7 cellular contexts compared by ENCODE assay signal in the genomic region with DNA sequence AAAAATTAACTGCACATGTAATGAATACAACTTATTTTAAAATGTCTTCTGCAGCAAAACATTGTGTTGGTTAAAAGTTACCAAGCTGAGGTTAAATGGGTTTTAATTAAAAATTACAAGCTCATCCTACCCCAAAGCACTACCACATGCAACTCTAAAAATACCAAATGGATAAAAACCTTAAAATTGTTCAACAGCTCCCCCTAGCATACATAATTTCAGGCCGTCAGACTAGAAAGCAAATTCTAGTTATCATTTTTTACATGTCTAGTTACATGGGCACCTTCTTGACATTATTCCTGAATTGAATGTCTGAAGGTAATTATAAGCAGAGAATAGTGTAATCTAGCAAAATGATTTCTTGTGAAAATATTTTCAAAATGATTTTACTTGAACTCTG.
DNase-seq lines count a peak whose midpoint lies in the region; ATAC-seq and TF ChIP-seq lines count a peak whose summit lies in the region.

No MANE protein-coding gene starts in this region.

- 13 to 24% methylated on average over 1 of the region's 1 CpG for WGBS in sigmoid colon, 2 donors

- no peaks in the 10 kb centered on the region for H3K36me3 ChIP-seq in sigmoid colon
- H3K36me3 ChIP-seq in CD8-positive, alpha-beta T cell (ENCODE audit: insufficient read depth, low read length) = no peaks in the 10 kb centered on the region

- H3K4me1 Mint-ChIP-seq in activated CD8-positive, alpha-beta T cell treated with anti-CD3 and anti-CD28 coated beads for 36 hours (ENCODE audit: low read depth) = no peaks in the 10 kb centered on the region
- no peaks in the 10 kb centered on the region for H3K4me1 Mint-ChIP-seq in CD8-positive, alpha-beta T cell (ENCODE audit: low read depth)

- H3K4me1 ChIP-seq in sigmoid colon = peaks cover 0 to 27% (median 23%) of the 10 kb centered on the region in 4 donors
- no peaks in the 10 kb centered on the region for H3K4me1 ChIP-seq in CD8-positive, alpha-beta T cell (ENCODE audit: insufficient read depth, low read length)

- no peak for TF ChIP-seq EP300 in sigmoid colon (IDR thresholded peaks at IDR 0.05)

- no peaks in the 10 kb centered on the region for H3K27me3 ChIP-seq in sigmoid colon
- H3K27me3 ChIP-seq in CD8-positive, alpha-beta T cell (ENCODE audit: insufficient read depth, low read length) = no peaks in the 10 kb centered on the region

- H3K4me3 Mint-ChIP-seq in activated CD8-positive, alpha-beta T cell treated with anti-CD3 and anti-CD28 coated beads for 36 hours = no peak overlapping the region
- H3K4me3 Mint-ChIP-seq in CD8-positive, alpha-beta T cell = no peak overlapping the region

- no peaks in the 10 kb centered on the region for H3K36me3 Mint-ChIP-seq in activated CD8-positive, alpha-beta T cell treated with anti-CD3 and anti-CD28 coated beads for 36 hours (ENCODE audit: low read depth)
- H3K36me3 Mint-ChIP-seq in CD8-positive, alpha-beta T cell = no peaks in the 10 kb centered on the region

- H3K9me3 Mint-ChIP-seq in activated CD8-positive, alpha-beta T cell treated with anti-CD3 and anti-CD28 coated beads for 36 hours = no peaks in the 10 kb centered on the region
- H3K9me3 Mint-ChIP-seq in CD8-positive, alpha-beta T cell = no peaks in the 10 kb centered on the region

- CTCF ChIA-PET in activated CD8-positive, alpha-beta T cell treated with anti-CD3 and anti-CD28 coated beads for 36 hours (lab: Charles Lee) = interaction anchor here (1.1 to 1.9 kb wide), 2 partner anchors 12 to 101 kb away, joined by 6 to 7 read pairs; no protein-coding TSS in a partner anchor
- CTCF ChIA-PET in CD8-positive, alpha-beta T cell (lab: Charles Lee) = no interaction called here

- H3K4me3 ChIP-seq in HFF-Myc (replicated peaks; ENCODE audit: low read depth, low read length) (no peak overlapping the region), sigmoid colon (no peak overlapping the region)
- H3K4me3 ChIP-seq in CD8-positive, alpha-beta T cell (ENCODE audit: low read depth, low read length) = no peak overlapping the region

- intact Hi-C loops in sigmoid colon (cut with DNase I) = loop anchor here (5.0 kb wide), 2 partner anchors 176 to 486 kb away; a partner anchor contains a TSS
- intact Hi-C loops in activated CD8-positive, alpha-beta T cell treated with anti-CD3 and anti-CD28 coated beads for 36 hours (cut with micrococcal nuclease) = no loop called here
- intact Hi-C loops in CD8-positive, alpha-beta T cell (cut with DNase I, micrococcal nuclease) = no loop called here

- DNase-seq in HFF-Myc (ENCODE audit: extremely low read depth, low read depth) (peak; percentile 36), NOMO-1 treated with dmso at 0.1 percent for 144 hours (lab: John Stamatoyannopoulos, UW; ENCODE audit: unreplicated experiment) (peak; percentile 1), fibroblast of gingiva (ENCODE audit: low read depth) (peak; percentile 29), sigmoid colon (no peak)
- DNase-seq in activated CD8-positive, alpha-beta T cell treated with anti-CD3 and anti-CD28 coated beads for 36 hours = no peak
- DNase-seq in CD8-positive, alpha-beta T cell = no peak
- no peak for DNase-seq in activated effector memory CD4-positive, alpha-beta T cell treated with Interleukin-2 at 50 U/mL for 16 hours

- POLR2A ChIA-PET in activated CD8-positive, alpha-beta T cell treated with anti-CD3 and anti-CD28 coated beads for 36 hours (lab: Charles Lee) = no interaction called here
- POLR2A ChIA-PET in CD8-positive, alpha-beta T cell (lab: Charles Lee) = no interaction called here

- TF ChIP-seq CTCF in HFF-Myc (IDR thresholded peaks at IDR 0.05; ENCODE audit: low read depth, low read length, missing control alignments) = peak; percentile 42
- TF ChIP-seq CTCF in sigmoid colon (IDR thresholded peaks at IDR 0.05) = peak in 3 of 4 experiments; percentile 14 to 49 (median 32)
- TF ChIP-seq CTCF in activated CD8-positive, alpha-beta T cell treated with anti-CD3 and anti-CD28 coated beads for 36 hours (IDR thresholded peaks at IDR 0.05) = no peak
- no peak for TF ChIP-seq CTCF in CD8-positive, alpha-beta T cell (IDR thresholded peaks at IDR 0.05)

- ATAC-seq in activated CD8-positive, alpha-beta T cell treated with anti-CD3 and anti-CD28 coated beads for 36 hours = no peak
- no peak for ATAC-seq in CD8-positive, alpha-beta T cell

- H3K27ac Mint-ChIP-seq in activated CD8-positive, alpha-beta T cell treated with anti-CD3 and anti-CD28 coated beads for 36 hours = no peak overlapping the region
- H3K27ac Mint-ChIP-seq in CD8-positive, alpha-beta T cell = no peak overlapping the region

- no peaks in the 10 kb centered on the region for H3K27me3 Mint-ChIP-seq in activated CD8-positive, alpha-beta T cell treated with anti-CD3 and anti-CD28 coated beads for 36 hours
- no peaks in the 10 kb centered on the region for H3K27me3 Mint-ChIP-seq in CD8-positive, alpha-beta T cell (ENCODE audit: low read depth)

- no peak for TF ChIP-seq POLR2A in sigmoid colon (IDR thresholded peaks at IDR 0.05)

- no peaks in the 10 kb centered on the region for H3K9me3 ChIP-seq in sigmoid colon
- no peaks in the 10 kb centered on the region for H3K9me3 ChIP-seq in CD8-positive, alpha-beta T cell (ENCODE audit: low read length)

- peak overlapping the region in 2 of 4 donors; percentile 31 to 54 for H3K27ac ChIP-seq in sigmoid colon
- no peak overlapping the region for H3K27ac ChIP-seq in CD8-positive, alpha-beta T cell (ENCODE audit: low read depth, low read length)

Comparison
In these comparisons a context has a peak if more than half of its experiments do, and no peak if none do; other contexts are left out.
1. DNase-seq: peak in HFF-Myc (single experiment), NOMO-1 treated with dmso at 0.1 percent for 144 hours (single experiment) and fibroblast of gingiva (single experiment); none in sigmoid colon (single experiment), activated CD8-positive, alpha-beta T cell treated with anti-CD3 and anti-CD28 coated beads for 36 hours (single experiment), CD8-positive, alpha-beta T cell (0 of 7) and activated effector memory CD4-positive, alpha-beta T cell treated with Interleukin-2 at 50 U/mL for 16 hours (single experiment).
2. CTCF ChIP-seq: peak in HFF-Myc (single experiment) and sigmoid colon (3 of 4); none in activated CD8-positive, alpha-beta T cell treated with anti-CD3 and anti-CD28 coated beads for 36 hours (single experiment) and CD8-positive, alpha-beta T cell (single experiment).